In the genomic region with DNA sequence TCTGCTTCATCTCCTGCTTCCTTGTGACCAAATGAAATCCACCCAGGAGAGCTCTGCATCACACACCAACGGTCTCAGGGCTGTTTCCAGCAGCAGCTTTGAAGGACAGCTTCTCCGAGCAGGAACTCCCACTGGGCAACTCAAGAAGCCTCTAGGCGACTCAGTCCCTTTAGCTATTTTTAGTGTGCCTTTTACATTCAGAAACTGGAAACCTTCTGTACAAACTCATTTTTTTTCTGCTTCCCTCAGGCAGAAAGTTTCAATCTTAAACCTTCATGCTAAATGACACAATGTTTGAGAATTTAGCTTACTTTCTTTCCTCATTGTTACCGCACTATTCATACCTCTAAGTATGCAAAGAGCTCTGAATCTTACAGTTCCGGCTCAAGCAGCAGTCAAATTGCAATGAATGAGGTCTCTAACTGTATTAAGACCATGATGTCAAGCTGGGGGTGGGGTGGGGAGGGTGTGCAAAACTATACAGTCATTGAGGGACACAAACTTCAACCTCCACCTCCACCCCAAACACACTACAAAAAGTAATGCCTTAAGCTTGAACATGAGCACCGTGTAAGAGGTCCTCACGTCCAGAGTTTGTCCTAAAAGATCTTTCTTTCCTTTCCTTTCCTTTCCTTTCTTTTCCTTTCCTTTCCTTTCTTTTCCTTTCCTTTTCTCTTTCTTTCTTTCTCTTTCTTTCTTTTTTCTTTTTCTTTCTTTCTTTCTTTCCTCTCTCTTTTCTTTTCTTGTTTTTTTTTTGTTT, we compare ENCODE assay signal across 1 cellular context.
TF ChIP-seq lines count a peak whose summit lies in the region.

No MANE protein-coding gene starts in this region.

TF ChIP-seq in GM12878, 131 proteins besides CTCF, POLR2A, EP300 and RAD21 (continued from another document and continues in another):
- TF ChIP-seq, protein P1, sequence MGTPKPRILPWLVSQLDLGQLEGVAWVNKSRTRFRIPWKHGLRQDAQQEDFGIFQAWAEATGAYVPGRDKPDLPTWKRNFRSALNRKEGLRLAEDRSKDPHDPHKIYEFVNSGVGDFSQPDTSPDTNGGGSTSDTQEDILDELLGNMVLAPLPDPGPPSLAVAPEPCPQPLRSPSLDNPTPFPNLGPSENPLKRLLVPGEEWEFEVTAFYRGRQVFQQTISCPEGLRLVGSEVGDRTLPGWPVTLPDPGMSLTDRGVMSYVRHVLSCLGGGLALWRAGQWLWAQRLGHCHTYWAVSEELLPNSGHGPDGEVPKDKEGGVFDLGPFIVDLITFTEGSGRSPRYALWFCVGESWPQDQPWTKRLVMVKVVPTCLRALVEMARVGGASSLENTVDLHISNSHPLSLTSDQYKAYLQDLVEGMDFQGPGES (IDR thresholded peaks at IDR 0.05), result no peak
- TF ChIP-seq ATF7 (IDR thresholded peaks at IDR 0.05; ENCODE audit: low read depth) (peak; percentile 92), NBN (IDR thresholded peaks at IDR 0.05) (peak; percentile 30; the same call in 1 of the 2 replicates), FOS (IDR thresholded peaks at IDR 0.05; ENCODE audit: borderline replicate concordance, extremely low read depth, insufficient read length) (no peak), NRF1 (conservative IDR thresholded peaks at IDR 0.05; ENCODE audit: low read depth, low read length) (no peak), NFIC (IDR thresholded peaks at IDR 0.05; ENCODE audit: low read depth, low read length) (peak; percentile 93), ZNF24 (IDR thresholded peaks at IDR 0.05) (no peak), KDM1A (IDR thresholded peaks at IDR 0.05; ENCODE audit: borderline replicate concordance) (no peak), YBX1 (IDR thresholded peaks at IDR 0.05) (no peak), RFX5 (IDR thresholded peaks at IDR 0.05; ENCODE audit: low read depth, low read length) (no peak), ZNF384 (IDR thresholded peaks at IDR 0.05; ENCODE audit: borderline replicate concordance, low read depth, low read length) (peak; percentile 63; the same call in 1 of the 2 replicates), YY1 (IDR thresholded peaks at IDR 0.05; ENCODE audit: low read depth, low read length) (no peak), MEF2B (IDR thresholded peaks at IDR 0.05; ENCODE audit: partially characterized antibody, poor library complexity, severe bottlenecking) (peak; percentile 65), CBFB (IDR thresholded peaks at IDR 0.05; ENCODE audit: low read depth) (peak; percentile 69; the same call in 1 of the 2 replicates), POU2F2 (IDR thresholded peaks at IDR 0.05; ENCODE audit: borderline replicate concordance, low read depth, low read length) (peak; percentile 88; the same call in 1 of the 3 replicates), MTA2 (IDR thresholded peaks at IDR 0.05; ENCODE audit: low read depth) (peak; percentile 45; the same call in 1 of the 2 replicates), SRF (IDR thresholded peaks at IDR 0.05; ENCODE audit: low read depth in 2 of 2, low read length in 2 of 2) (no peak), ZZZ3 (IDR thresholded peaks at IDR 0.05; ENCODE audit: control insufficient read depth, insufficient read length, low read depth) (no peak), CBX3 (IDR thresholded peaks at IDR 0.05; ENCODE audit: borderline replicate concordance, low read depth) (no peak), EGR1 (IDR thresholded peaks at IDR 0.05; ENCODE audit: borderline replicate concordance in 1 of 2, low read depth in 2 of 2, low read length in 2 of 2) (0 out of 3 replicates have a peak, but pooled peaks of 1 of the 2 experiments have one; percentile 31), ZNF622 (IDR thresholded peaks at IDR 0.05) (no peak), RUNX3 (IDR thresholded peaks at IDR 0.05; ENCODE audit: low read length) (peak; percentile 88), RBBP5 (conservative IDR thresholded peaks at IDR 0.05) (no peak), SMAD1 (IDR thresholded peaks at IDR 0.05; ENCODE audit: low read depth, partially characterized antibody) (no peak), SMARCA5 (IDR thresholded peaks at IDR 0.05) (no peak), BRCA1 (IDR thresholded peaks at IDR 0.05; ENCODE audit: low read depth, low read length) (no peak), SP1 (IDR thresholded peaks at IDR 0.05; ENCODE audit: low read depth, low read length) (no peak), PML (IDR thresholded peaks at IDR 0.05; ENCODE audit: low read length) (no peak; the same call in 1 of the 2 replicates), LARP7 (IDR thresholded peaks at IDR 0.05) (no peak), CEBPB (IDR thresholded peaks at IDR 0.05; ENCODE audit: borderline replicate concordance in 1 of 2, low read depth in 2 of 2, low read length in 2 of 2) (no peak), ETV6 (conservative IDR thresholded peaks at IDR 0.05 in 1 of 2, IDR thresholded peaks at IDR 0.05 in 1 of 2; ENCODE audit: borderline replicate concordance in 1 of 2, low read depth in 1 of 2) (peak in 1 of 2 experiments; percentile 92; a peak in 2 of 4 replicates), MYB (IDR thresholded peaks at IDR 0.05; ENCODE audit: borderline replicate concordance, low read depth, low read length) (no peak), HCFC1 (IDR thresholded peaks at IDR 0.05; ENCODE audit: low read length) (no peak)
- TF ChIP-seq, protein P2, sequence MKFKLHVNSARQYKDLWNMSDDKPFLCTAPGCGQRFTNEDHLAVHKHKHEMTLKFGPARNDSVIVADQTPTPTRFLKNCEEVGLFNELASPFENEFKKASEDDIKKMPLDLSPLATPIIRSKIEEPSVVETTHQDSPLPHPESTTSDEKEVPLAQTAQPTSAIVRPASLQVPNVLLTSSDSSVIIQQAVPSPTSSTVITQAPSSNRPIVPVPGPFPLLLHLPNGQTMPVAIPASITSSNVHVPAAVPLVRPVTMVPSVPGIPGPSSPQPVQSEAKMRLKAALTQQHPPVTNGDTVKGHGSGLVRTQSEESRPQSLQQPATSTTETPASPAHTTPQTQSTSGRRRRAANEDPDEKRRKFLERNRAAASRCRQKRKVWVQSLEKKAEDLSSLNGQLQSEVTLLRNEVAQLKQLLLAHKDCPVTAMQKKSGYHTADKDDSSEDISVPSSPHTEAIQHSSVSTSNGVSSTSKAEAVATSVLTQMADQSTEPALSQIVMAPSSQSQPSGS (IDR thresholded peaks at IDR 0.05; ENCODE audit: low read length), result peak; percentile 99
- TF ChIP-seq, protein P3, sequence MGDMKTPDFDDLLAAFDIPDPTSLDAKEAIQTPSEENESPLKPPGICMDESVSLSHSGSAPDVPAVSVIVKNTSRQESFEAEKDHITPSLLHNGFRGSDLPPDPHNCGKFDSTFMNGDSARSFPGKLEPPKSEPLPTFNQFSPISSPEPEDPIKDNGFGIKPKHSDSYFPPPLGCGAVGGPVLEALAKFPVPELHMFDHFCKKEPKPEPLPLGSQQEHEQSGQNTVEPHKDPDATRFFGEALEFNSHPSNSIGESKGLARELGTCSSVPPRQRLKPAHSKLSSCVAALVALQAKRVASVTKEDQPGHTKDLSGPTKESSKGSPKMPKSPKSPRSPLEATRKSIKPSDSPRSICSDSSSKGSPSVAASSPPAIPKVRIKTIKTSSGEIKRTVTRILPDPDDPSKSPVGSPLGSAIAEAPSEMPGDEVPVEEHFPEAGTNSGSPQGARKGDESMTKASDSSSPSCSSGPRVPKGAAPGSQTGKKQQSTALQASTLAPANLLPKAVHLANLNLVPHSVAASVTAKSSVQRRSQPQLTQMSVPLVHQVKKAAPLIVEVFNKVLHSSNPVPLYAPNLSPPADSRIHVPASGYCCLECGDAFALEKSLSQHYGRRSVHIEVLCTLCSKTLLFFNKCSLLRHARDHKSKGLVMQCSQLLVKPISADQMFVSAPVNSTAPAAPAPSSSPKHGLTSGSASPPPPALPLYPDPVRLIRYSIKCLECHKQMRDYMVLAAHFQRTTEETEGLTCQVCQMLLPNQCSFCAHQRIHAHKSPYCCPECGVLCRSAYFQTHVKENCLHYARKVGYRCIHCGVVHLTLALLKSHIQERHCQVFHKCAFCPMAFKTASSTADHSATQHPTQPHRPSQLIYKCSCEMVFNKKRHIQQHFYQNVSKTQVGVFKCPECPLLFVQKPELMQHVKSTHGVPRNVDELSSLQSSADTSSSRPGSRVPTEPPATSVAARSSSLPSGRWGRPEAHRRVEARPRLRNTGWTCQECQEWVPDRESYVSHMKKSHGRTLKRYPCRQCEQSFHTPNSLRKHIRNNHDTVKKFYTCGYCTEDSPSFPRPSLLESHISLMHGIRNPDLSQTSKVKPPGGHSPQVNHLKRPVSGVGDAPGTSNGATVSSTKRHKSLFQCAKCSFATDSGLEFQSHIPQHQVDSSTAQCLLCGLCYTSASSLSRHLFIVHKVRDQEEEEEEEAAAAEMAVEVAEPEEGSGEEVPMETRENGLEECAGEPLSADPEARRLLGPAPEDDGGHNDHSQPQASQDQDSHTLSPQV (IDR thresholded peaks at IDR 0.05), result no peak
- TF ChIP-seq, protein P4, sequence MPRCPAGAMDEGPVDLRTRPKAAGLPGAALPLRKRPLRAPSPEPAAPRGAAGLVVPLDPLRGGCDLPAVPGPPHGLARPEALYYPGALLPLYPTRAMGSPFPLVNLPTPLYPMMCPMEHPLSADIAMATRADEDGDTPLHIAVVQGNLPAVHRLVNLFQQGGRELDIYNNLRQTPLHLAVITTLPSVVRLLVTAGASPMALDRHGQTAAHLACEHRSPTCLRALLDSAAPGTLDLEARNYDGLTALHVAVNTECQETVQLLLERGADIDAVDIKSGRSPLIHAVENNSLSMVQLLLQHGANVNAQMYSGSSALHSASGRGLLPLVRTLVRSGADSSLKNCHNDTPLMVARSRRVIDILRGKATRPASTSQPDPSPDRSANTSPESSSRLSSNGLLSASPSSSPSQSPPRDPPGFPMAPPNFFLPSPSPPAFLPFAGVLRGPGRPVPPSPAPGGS (IDR thresholded peaks at IDR 0.05; ENCODE audit: borderline replicate concordance, insufficient read depth, low read depth, low read length, poor library complexity, severe bottlenecking), result peak; percentile 54
- TF ChIP-seq, protein P5, sequence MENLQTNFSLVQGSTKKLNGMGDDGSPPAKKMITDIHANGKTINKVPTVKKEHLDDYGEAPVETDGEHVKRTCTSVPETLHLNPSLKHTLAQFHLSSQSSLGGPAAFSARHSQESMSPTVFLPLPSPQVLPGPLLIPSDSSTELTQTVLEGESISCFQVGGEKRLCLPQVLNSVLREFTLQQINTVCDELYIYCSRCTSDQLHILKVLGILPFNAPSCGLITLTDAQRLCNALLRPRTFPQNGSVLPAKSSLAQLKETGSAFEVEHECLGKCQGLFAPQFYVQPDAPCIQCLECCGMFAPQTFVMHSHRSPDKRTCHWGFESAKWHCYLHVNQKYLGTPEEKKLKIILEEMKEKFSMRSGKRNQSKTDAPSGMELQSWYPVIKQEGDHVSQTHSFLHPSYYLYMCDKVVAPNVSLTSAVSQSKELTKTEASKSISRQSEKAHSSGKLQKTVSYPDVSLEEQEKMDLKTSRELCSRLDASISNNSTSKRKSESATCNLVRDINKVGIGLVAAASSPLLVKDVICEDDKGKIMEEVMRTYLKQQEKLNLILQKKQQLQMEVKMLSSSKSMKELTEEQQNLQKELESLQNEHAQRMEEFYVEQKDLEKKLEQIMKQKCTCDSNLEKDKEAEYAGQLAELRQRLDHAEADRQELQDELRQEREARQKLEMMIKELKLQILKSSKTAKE (IDR thresholded peaks at IDR 0.05; ENCODE audit: low read depth, poor library complexity, severe bottlenecking), result no peak
- TF ChIP-seq, protein P6, sequence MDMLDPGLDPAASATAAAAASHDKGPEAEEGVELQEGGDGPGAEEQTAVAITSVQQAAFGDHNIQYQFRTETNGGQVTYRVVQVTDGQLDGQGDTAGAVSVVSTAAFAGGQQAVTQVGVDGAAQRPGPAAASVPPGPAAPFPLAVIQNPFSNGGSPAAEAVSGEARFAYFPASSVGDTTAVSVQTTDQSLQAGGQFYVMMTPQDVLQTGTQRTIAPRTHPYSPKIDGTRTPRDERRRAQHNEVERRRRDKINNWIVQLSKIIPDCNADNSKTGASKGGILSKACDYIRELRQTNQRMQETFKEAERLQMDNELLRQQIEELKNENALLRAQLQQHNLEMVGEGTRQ (IDR thresholded peaks at IDR 0.05; ENCODE audit: borderline replicate concordance, low read depth, low read length), result no peak
- TF ChIP-seq, protein P7, sequence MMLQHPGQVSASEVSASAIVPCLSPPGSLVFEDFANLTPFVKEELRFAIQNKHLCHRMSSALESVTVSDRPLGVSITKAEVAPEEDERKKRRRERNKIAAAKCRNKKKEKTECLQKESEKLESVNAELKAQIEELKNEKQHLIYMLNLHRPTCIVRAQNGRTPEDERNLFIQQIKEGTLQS (IDR thresholded peaks at IDR 0.05; ENCODE audit: borderline replicate concordance, extremely low read depth, low read depth, low read length), result no peak
- TF ChIP-seq, protein P8, sequence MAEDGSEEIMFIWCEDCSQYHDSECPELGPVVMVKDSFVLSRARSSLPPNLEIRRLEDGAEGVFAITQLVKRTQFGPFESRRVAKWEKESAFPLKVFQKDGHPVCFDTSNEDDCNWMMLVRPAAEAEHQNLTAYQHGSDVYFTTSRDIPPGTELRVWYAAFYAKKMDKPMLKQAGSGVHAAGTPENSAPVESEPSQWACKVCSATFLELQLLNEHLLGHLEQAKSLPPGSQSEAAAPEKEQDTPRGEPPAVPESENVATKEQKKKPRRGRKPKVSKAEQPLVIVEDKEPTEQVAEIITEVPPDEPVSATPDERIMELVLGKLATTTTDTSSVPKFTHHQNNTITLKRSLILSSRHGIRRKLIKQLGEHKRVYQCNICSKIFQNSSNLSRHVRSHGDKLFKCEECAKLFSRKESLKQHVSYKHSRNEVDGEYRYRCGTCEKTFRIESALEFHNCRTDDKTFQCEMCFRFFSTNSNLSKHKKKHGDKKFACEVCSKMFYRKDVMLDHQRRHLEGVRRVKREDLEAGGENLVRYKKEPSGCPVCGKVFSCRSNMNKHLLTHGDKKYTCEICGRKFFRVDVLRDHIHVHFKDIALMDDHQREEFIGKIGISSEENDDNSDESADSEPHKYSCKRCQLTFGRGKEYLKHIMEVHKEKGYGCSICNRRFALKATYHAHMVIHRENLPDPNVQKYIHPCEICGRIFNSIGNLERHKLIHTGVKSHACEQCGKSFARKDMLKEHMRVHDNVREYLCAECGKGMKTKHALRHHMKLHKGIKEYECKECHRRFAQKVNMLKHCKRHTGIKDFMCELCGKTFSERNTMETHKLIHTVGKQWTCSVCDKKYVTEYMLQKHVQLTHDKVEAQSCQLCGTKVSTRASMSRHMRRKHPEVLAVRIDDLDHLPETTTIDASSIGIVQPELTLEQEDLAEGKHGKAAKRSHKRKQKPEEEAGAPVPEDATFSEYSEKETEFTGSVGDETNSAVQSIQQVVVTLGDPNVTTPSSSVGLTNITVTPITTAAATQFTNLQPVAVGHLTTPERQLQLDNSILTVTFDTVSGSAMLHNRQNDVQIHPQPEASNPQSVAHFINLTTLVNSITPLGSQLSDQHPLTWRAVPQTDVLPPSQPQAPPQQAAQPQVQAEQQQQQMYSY (CRISPR knock-in tag; IDR thresholded peaks at IDR 0.05), result no peak
